In the genomic region with DNA sequence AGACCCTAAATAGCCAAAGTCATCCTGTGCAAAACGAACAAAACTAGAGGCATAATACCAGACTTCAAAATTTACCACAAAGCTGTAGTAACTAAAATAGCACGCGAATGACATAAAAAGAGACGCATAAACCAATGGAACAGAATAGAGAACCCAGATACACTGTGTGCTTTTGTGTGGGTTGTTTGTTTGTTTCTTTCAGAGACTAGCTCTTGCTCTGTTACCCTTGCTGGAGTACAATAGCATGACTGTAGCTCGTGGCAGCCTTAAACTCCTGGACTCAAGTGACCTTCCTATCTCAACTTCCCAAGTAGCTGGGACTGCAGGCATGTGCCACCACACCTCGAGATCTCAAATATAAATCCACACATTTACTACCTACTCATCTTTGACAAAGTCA, we compare ENCODE assay signal across 34 cellular contexts.
"Had no signal": no experiment of that assay in that cellular context is flagged by ENCODE, and none has a peak within 500 bp of the region (broad histone marks: within the 10 kb centered on the region; RNA-seq: fewer than 3 reads in every experiment).

No MANE protein-coding gene starts in this region.

- DNase-seq: activated B cell treated with CpG ODN at 0.5 μM for 24 hours; activated CD4-positive, alpha-beta T cell treated with anti-CD3 and anti-CD28 coated beads for 48 hours; activated CD4-positive, alpha-beta T cell treated with anti-CD3 and anti-CD28 coated beads, Interleukin-2, amount 50 U/mL, for 1 hour; activated CD4-positive, alpha-beta T cell treated with anti-CD3 and anti-CD28 coated beads, Interleukin-2, amount 50 U/mL, for 48 hours; activated CD8-positive, alpha-beta memory T cell treated with anti-CD3 and anti-CD28 coated beads for 24 hours; activated CD8-positive, alpha-beta T cell treated with anti-CD3 and anti-CD28 coated beads for 36 hours; activated effector memory CD4-positive, alpha-beta T cell treated with Interleukin-2 at 50 U/mL for 16 hours; activated gamma-delta T cell treated with Interleukin-2 at 50 U/mL for 16 hours; activated naive CD4-positive, alpha-beta T cell treated with Interleukin-2 at 50 U/mL for 16 hours; activated naive CD8-positive, alpha-beta T cell treated with anti-CD3 and anti-CD28 coated beads for 36 hours; activated naive CD8-positive, alpha-beta T cell treated with anti-CD3 and anti-CD28 coated beads, Interleukin-2, amount 50 U/mL, for 24 hours; activated T-cell treated with anti-CD3 and anti-CD28 coated beads, Interleukin-2, amount 50 U/mL, for 4 hours; adrenal gland; amygdala; aorta; body of pancreas; caudate nucleus; cortex of kidney; dermis blood vessel endothelial cell; effector CD4-positive, alpha-beta T cell; effector memory CD8-positive, alpha-beta T cell; erythroblast; foreskin keratinocyte; heart right ventricle; T-helper 17 cell; T1000; WERI-Rb-1 had no signal

- FAIRE-seq: colon had no signal

- H3K4me3 Mint-ChIP-seq: activated B cell treated with CpG ODN at 0.5 μM for 24 hours; activated CD8-positive, alpha-beta T cell treated with anti-CD3 and anti-CD28 coated beads for 36 hours; activated naive CD4-positive, alpha-beta T cell treated with anti-CD3 and anti-CD28 coated beads, Interleukin-2, amount 50 U/mL, for 24 hours; activated naive CD8-positive, alpha-beta T cell treated with anti-CD3 and anti-CD28 coated beads for 36 hours; activated naive CD8-positive, alpha-beta T cell treated with anti-CD3 and anti-CD28 coated beads, Interleukin-2, amount 50 U/mL, for 24 hours; activated T-cell treated with anti-CD3 and anti-CD28 coated beads, Interleukin-2, amount 50 U/mL, for 4 hours; activated T-helper 17 cell treated with anti-CD3 and anti-CD28 coated beads, Interleukin-2, amount 50 U/mL, for 72 hours; effector memory CD8-positive, alpha-beta T cell; T-helper 17 cell; T-helper 2 cell treated with Interferon-gamma antibody and Interleukin-4, amounts not matched to agents 5 μg/mL and 100 μg/mL, for 36 hours had no signal

- H3K27me3 ChIP-seq: adrenal gland, body of pancreas, esophagus muscularis mucosa, gastroesophageal sphincter, heart right ventricle had no signal

- H3K27ac ChIP-seq: adrenal gland, body of pancreas, esophagus muscularis mucosa, foreskin keratinocyte, gastroesophageal sphincter, heart right ventricle, WERI-Rb-1 had no signal

- ATAC-seq: activated CD4-positive, CD25-positive, alpha-beta regulatory T cell treated with anti-CD3 and anti-CD28 coated beads, Interleukin-2, amount 50 U/mL, for 24 hours; activated CD8-positive, alpha-beta T cell treated with anti-CD3 and anti-CD28 coated beads for 36 hours; activated naive CD8-positive, alpha-beta T cell treated with anti-CD3 and anti-CD28 coated beads, Interleukin-2, amount 50 U/mL, for 24 hours; activated T-cell treated with anti-CD3 and anti-CD28 coated beads, Interleukin-2, amount 50 U/mL, for 4 hours; activated T-helper 17 cell treated with anti-CD3 and anti-CD28 coated beads, Interleukin-2, amount 50 U/mL, for 72 hours; body of pancreas; effector memory CD8-positive, alpha-beta T cell; foreskin keratinocyte; gastroesophageal sphincter; heart right ventricle; T-helper 17 cell had no signal

- H3K36me3 ChIP-seq: adrenal gland, esophagus muscularis mucosa, gastroesophageal sphincter, heart right ventricle, WERI-Rb-1 had no signal

- H3K36me3 Mint-ChIP-seq: activated naive CD4-positive, alpha-beta T cell treated with anti-CD3 and anti-CD28 coated beads, Interleukin-2, amount 50 U/mL, for 24 hours; activated naive CD8-positive, alpha-beta T cell treated with anti-CD3 and anti-CD28 coated beads for 36 hours had no signal

- H3K4me1 ChIP-seq: adrenal gland, body of pancreas, esophagus muscularis mucosa, foreskin keratinocyte, gastroesophageal sphincter, heart right ventricle had no signal

- H3K4me1 Mint-ChIP-seq: activated B cell treated with CpG ODN at 0.5 μM for 24 hours; activated naive CD4-positive, alpha-beta T cell treated with anti-CD3 and anti-CD28 coated beads, Interleukin-2, amount 50 U/mL, for 24 hours; activated naive CD8-positive, alpha-beta T cell treated with anti-CD3 and anti-CD28 coated beads for 36 hours; activated naive CD8-positive, alpha-beta T cell treated with anti-CD3 and anti-CD28 coated beads, Interleukin-2, amount 50 U/mL, for 24 hours; activated T-helper 17 cell treated with anti-CD3 and anti-CD28 coated beads, Interleukin-2, amount 50 U/mL, for 72 hours; T-helper 17 cell had no signal

- H3K9me3 ChIP-seq: adrenal gland, body of pancreas, esophagus muscularis mucosa, gastroesophageal sphincter had no signal

- H3K4me3 ChIP-seq: adrenal gland, body of pancreas, esophagus muscularis mucosa, gastroesophageal sphincter, heart right ventricle had no signal

- H3K27me3 Mint-ChIP-seq: activated B cell treated with CpG ODN at 0.5 μM for 24 hours; activated CD8-positive, alpha-beta T cell treated with anti-CD3 and anti-CD28 coated beads for 36 hours; activated naive CD4-positive, alpha-beta T cell treated with anti-CD3 and anti-CD28 coated beads, Interleukin-2, amount 50 U/mL, for 24 hours; activated naive CD8-positive, alpha-beta T cell treated with anti-CD3 and anti-CD28 coated beads for 36 hours; activated naive CD8-positive, alpha-beta T cell treated with anti-CD3 and anti-CD28 coated beads, Interleukin-2, amount 50 U/mL, for 24 hours; activated T-helper 17 cell treated with anti-CD3 and anti-CD28 coated beads, Interleukin-2, amount 50 U/mL, for 72 hours; effector memory CD8-positive, alpha-beta T cell; T-helper 17 cell had no signal

- H3K27ac Mint-ChIP-seq: activated B cell treated with CpG ODN at 0.5 μM for 24 hours; activated CD8-positive, alpha-beta T cell treated with anti-CD3 and anti-CD28 coated beads for 36 hours; activated naive CD4-positive, alpha-beta T cell treated with anti-CD3 and anti-CD28 coated beads, Interleukin-2, amount 50 U/mL, for 24 hours; activated naive CD8-positive, alpha-beta T cell treated with anti-CD3 and anti-CD28 coated beads for 36 hours; activated naive CD8-positive, alpha-beta T cell treated with anti-CD3 and anti-CD28 coated beads, Interleukin-2, amount 50 U/mL, for 24 hours; activated T-helper 17 cell treated with anti-CD3 and anti-CD28 coated beads, Interleukin-2, amount 50 U/mL, for 72 hours; effector memory CD8-positive, alpha-beta T cell; T-helper 17 cell; T-helper 2 cell treated with Interferon-gamma antibody and Interleukin-4, amounts not matched to agents 5 μg/mL and 100 μg/mL, for 36 hours had no signal
